1 cellular context compared by ENCODE assay signal in genomic region chr1:154972517-154973343, GRCh38.
TF ChIP-seq lines count a peak whose summit lies in the region.

No MANE protein-coding gene starts in this region.

TF ChIP-seq in HEK293, 187 proteins besides CTCF, POLR2A, EP300 and RAD21 (continued from another document):
- TF ChIP-seq ZBTB11 (tag by site-specific recombination; conservative IDR thresholded peaks at IDR 0.05; ENCODE audit: low read depth) (0 out of 2 replicates have a peak, but pooled peaks have one; percentile 20), ZNF155 (tag by site-specific recombination; IDR thresholded peaks at IDR 0.05) (no peak), BCL11B (tag by site-specific recombination; IDR thresholded peaks at IDR 0.05; ENCODE audit: low read depth) (no peak), ZNF140 (tag by site-specific recombination; IDR thresholded peaks at IDR 0.05) (no peak), ZNF48 (tag by site-specific recombination; IDR thresholded peaks at IDR 0.05) (no peak), KLF16 (tag by site-specific recombination; IDR thresholded peaks at IDR 0.05) (no peak)
TF ChIP-seq in HEK293: peak in this region for 43.
